In genomic region chr1:24536391-24536840, GRCh38 we compare ENCODE assay signal across 10 cellular contexts. TPM values are rescaled to one million over a fixed set of nuclear protein-coding genes. Genes with fewer than 3 reads are reported as not detected.
DNase-seq lines count a peak whose midpoint lies in the region; ATAC-seq and TF ChIP-seq lines count a peak whose summit lies in the region.
"Had no signal": no experiment of that assay in that cellular context is flagged by ENCODE, and none has a peak within 500 bp of the region (broad histone marks: within the 10 kb centered on the region; RNA-seq: fewer than 3 reads in every experiment).

No MANE protein-coding gene starts in this region.

- no peaks in the 10 kb centered on the region for H3K27me3 ChIP-seq in mesenchymal stem cell (ENCODE audit: control insufficient read depth in 1 of 2, insufficient read depth in 1 of 2, low read length in 2 of 2)
- H3K27me3 ChIP-seq in testis, result no peaks in the 10 kb centered on the region

- no peak overlapping the region for H2BK12ac ChIP-seq in mesenchymal stem cell (ENCODE audit: low read length in 2 of 2)

- H2BK5ac ChIP-seq in mesenchymal stem cell (ENCODE audit: low read depth, low read length, poor library complexity, severe bottlenecking), result no peak overlapping the region

- no peaks in the 10 kb centered on the region for H3K79me1 ChIP-seq in mesenchymal stem cell (replicated peaks; ENCODE audit: low read length, poor library complexity, severe bottlenecking)

- H2BK120ac ChIP-seq in mesenchymal stem cell (ENCODE audit: low read depth, low read length), result no peak overlapping the region

- TF ChIP-seq POLR2A in testis (IDR thresholded peaks at IDR 0.05), result no peak

- no peak overlapping the region for H3K4me2 ChIP-seq in mesenchymal stem cell (ENCODE audit: low read length, poor library complexity, severe bottlenecking)

- peak; percentile 26 to 71 for ATAC-seq in left cardiac atrium
- ATAC-seq in Right ventricle myocardium superior (ENCODE audit: poor library complexity), result no peak
- ATAC-seq in HG02571 (IDR thresholded peaks at IDR 0.05; ENCODE audit: unreplicated experiment), result no peak

- no peak overlapping the region for H3K4ac ChIP-seq in mesenchymal stem cell (ENCODE audit: low read depth in 1 of 2, low read length in 2 of 2)

- H3K36me3 Mint-ChIP-seq in activated T-cell treated with anti-CD3 and anti-CD28 coated beads, Interleukin-2, amount 50 U/mL, for 24 hours (ENCODE audit: low read depth), result peaks cover 80% of the 10 kb centered on the region

- intact Hi-C loops in left cardiac atrium (cut with DNase I) (no loop called here), Right ventricle myocardium superior (cut with DNase I) (no loop called here), testis (cut with DNase I; ENCODE audit: low total_unique reads) (no loop called here)

- WGBS in mesenchymal stem cell, result 3% methylated on average over 6 of the region's 7 CpGs
- 71% methylated on average over 7 of the region's 7 CpGs for WGBS in testis, 2 donors

- H3K9ac ChIP-seq in mesenchymal stem cell (ENCODE audit: low read length), result no peak overlapping the region

- H3K27me3 Mint-ChIP-seq in activated T-cell treated with anti-CD3 and anti-CD28 coated beads, Interleukin-2, amount 50 U/mL, for 24 hours, result no peaks in the 10 kb centered on the region
- H3K27me3 Mint-ChIP-seq: brain had no signal

- no peaks in the 10 kb centered on the region for H3K9me3 Mint-ChIP-seq in activated T-cell treated with anti-CD3 and anti-CD28 coated beads, Interleukin-2, amount 50 U/mL, for 24 hours
- H3K9me3 Mint-ChIP-seq: brain had no signal

- DNase-seq in left cardiac atrium (no peak), Right ventricle myocardium superior (no peak), NCI-H460 (ENCODE audit: extremely low read depth, low read depth) (peak; percentile 95), mesenchymal stem cell (peak; percentile 90), testis (peak; percentile 25), HPDE6-E6E7 (ENCODE audit: extremely low spot score) (no peak)
- DNase-seq in activated T-cell treated with anti-CD3 and anti-CD28 coated beads, Interleukin-2, amount 50 U/mL, for 24 hours, result peak; percentile 71

- peak overlapping the region; percentile 35 for H4K8ac ChIP-seq in mesenchymal stem cell (ENCODE audit: low read length)

- no peak overlapping the region for H3K14ac ChIP-seq in mesenchymal stem cell (ENCODE audit: low read length in 2 of 2)

- H2BK15ac ChIP-seq in mesenchymal stem cell (ENCODE audit: low read depth, poor library complexity, severe bottlenecking), result no peak overlapping the region

- H3K27ac Mint-ChIP-seq in activated T-cell treated with anti-CD3 and anti-CD28 coated beads, Interleukin-2, amount 50 U/mL, for 24 hours, result peak overlapping the region; percentile 99

- peaks cover 83% of the 10 kb centered on the region for H3K4me1 Mint-ChIP-seq in activated T-cell treated with anti-CD3 and anti-CD28 coated beads, Interleukin-2, amount 50 U/mL, for 24 hours (ENCODE audit: low read depth)

- H3K4me1 ChIP-seq in mesenchymal stem cell (ENCODE audit: control insufficient read depth, insufficient read depth, low read depth, low read length), result peaks cover 11% of the 10 kb centered on the region
- H3K4me1 ChIP-seq in testis, result no peaks in the 10 kb centered on the region

- H3K27ac ChIP-seq in mesenchymal stem cell (ENCODE audit: low read length, poor library complexity, severe bottlenecking) (peak overlapping the region; percentile 12), testis (no peak overlapping the region)
- H3K27ac ChIP-seq: C4-2B had no signal

- no peak overlapping the region for H3K23ac ChIP-seq in mesenchymal stem cell (ENCODE audit: low read length in 2 of 2)

- H3K18ac ChIP-seq in mesenchymal stem cell (ENCODE audit: low read depth in 1 of 2, low read length in 2 of 2), result peak overlapping the region in 1 of 2 experiments; percentile 28

- H3K9me3 ChIP-seq in mesenchymal stem cell (ENCODE audit: control insufficient read depth, low read length) (no peaks in the 10 kb centered on the region), testis (no peaks in the 10 kb centered on the region)

- H2AK5ac ChIP-seq in mesenchymal stem cell (ENCODE audit: low read length, severe bottlenecking), result no peak overlapping the region

- no peak overlapping the region for H2AFZ ChIP-seq in mesenchymal stem cell (ENCODE audit: low read depth, low read length)

- H3K4me3 ChIP-seq in mesenchymal stem cell (ENCODE audit: insufficient read depth in 1 of 2, low read depth in 1 of 2, low read length in 2 of 2) (no peak overlapping the region), testis (no peak overlapping the region)

- H3K36me3 ChIP-seq in mesenchymal stem cell (ENCODE audit: control insufficient read depth in 1 of 2, insufficient read depth in 2 of 2, low read depth in 1 of 2, low read length in 2 of 2) (peaks cover 0 to 3% of the 10 kb centered on the region in 2 experiments), testis (ENCODE audit: low read depth, missing control alignments) (no peaks in the 10 kb centered on the region)

- peak overlapping the region; percentile 78 for H3K4me3 Mint-ChIP-seq in activated T-cell treated with anti-CD3 and anti-CD28 coated beads, Interleukin-2, amount 50 U/mL, for 24 hours
- H3K4me3 Mint-ChIP-seq: brain had no signal

- no peak overlapping the region for H4K91ac ChIP-seq in mesenchymal stem cell (ENCODE audit: low read length)

- no peak for TF ChIP-seq CTCF in testis (IDR thresholded peaks at IDR 0.05)

RNA-seq across cellular contexts. Expression of gene NCMAP, which starts 19.5 kb away (rescaled TPM):
- under 1 TPM; 0.16 to 0.18 TPM for total RNA-seq in left cardiac atrium
- total RNA-seq in Right ventricle myocardium superior, result 0.27 TPM
- total RNA-seq in NCI-H460 (2014; rRNA removed; shearing (Covaris generic)), result 1.3 and 1.6 TPM in 2 replicates
- polyA plus RNA-seq in NCI-H460 (2014; cell fraction: nucleus; rRNA removed), result 0.12 and 0.26 TPM in 2 replicates
- 0.03 TPM for polyA plus RNA-seq in mesenchymal stem cell (2013, experiment 1 of 2)
- 0.01 TPM for polyA plus RNA-seq in mesenchymal stem cell (2013, experiment 2 of 2)
- total RNA-seq in testis, result 1 to 10 TPM in 1 of 2 donors, under 1 TPM in 1; 0.24 to 1.1 TPM
- polyA plus RNA-seq in testis (ENCODE audit: insufficient read depth, low read depth, low replicate concordance), result 0.26 TPM

RNA-seq across cellular contexts. Expression of gene RCAN3, which starts 33.8 kb away (rescaled TPM):
- total RNA-seq in left cardiac atrium (1 to 10 TPM; 5.8 to 6.1 TPM), Right ventricle myocardium superior (6.5 TPM), testis (1 to 10 TPM; 7.9 to 8.0 TPM)
- 34.6 and 36.7 TPM in 2 replicates for total RNA-seq in NCI-H460 (2014; rRNA removed; shearing (Covaris generic))
- polyA plus RNA-seq in NCI-H460 (2014; cell fraction: nucleus; rRNA removed), result 8.3 and 15.2 TPM in 2 replicates
- 16.3 TPM for polyA plus RNA-seq in mesenchymal stem cell (2013, experiment 1 of 2)
- 16.9 TPM for polyA plus RNA-seq in mesenchymal stem cell (2013, experiment 2 of 2)
- 4.2 TPM for polyA plus RNA-seq in testis (ENCODE audit: insufficient read depth, low read depth, low replicate concordance)

Comparison
In these comparisons a context has a peak if more than half of its experiments do, and no peak if none do; other contexts are left out.
1. ATAC-seq: peak in left cardiac atrium (2 of 2); none in Right ventricle myocardium superior (single experiment) and HG02571 (single experiment).
2. DNase-seq: peak in NCI-H460 (single experiment), activated T-cell treated with anti-CD3 and anti-CD28 coated beads, Interleukin-2, amount 50 U/mL, for 24 hours (single experiment), mesenchymal stem cell (single experiment) and testis (single experiment); none in left cardiac atrium (single experiment), Right ventricle myocardium superior (single experiment) and HPDE6-E6E7 (single experiment).